Comparison of ENCODE assay signal across 25 cellular contexts in the genomic region with DNA sequence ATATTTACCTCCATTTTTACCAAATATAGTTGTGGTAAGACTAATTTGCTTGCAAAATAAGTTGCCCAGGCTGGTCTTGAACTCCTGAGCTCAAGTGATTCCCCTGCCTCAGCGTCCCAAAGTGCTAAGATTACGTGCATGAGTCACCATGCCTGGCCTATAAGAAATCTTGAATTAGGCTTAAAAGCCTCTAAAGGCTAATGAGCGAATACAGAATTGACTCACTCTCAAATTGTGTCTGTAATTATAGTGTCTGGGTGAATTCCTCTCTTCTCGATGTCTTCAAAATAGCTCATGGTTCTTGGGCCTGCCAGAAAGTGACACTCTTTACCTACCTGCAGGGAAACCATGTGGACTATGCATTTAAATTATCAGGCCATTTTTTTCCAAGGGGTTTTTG.
"Had no signal": no experiment of that assay in that cellular context is flagged by ENCODE, and none has a peak within 500 bp of the region (broad histone marks: within the 10 kb centered on the region; RNA-seq: fewer than 3 reads in every experiment).

No MANE protein-coding gene starts in this region.

- H3K27me3 ChIP-seq: neutrophil, pancreas, right lobe of liver, sigmoid colon, stomach, thyroid gland, tibial nerve, upper lobe of left lung, vagina had no signal

- H3K4me3 ChIP-seq: pancreas, psoas muscle, right lobe of liver, sigmoid colon, stomach, thoracic aorta, thyroid gland, tibial nerve, upper lobe of left lung, vagina had no signal

- H3K27ac ChIP-seq: neutrophil, pancreas, psoas muscle, right lobe of liver, sigmoid colon, stomach, thoracic aorta, thyroid gland, tibial nerve, upper lobe of left lung, vagina had no signal

- ATAC-seq: natural killer cell treated with Interleukin-12 subunit alpha and Interleukin-12 subunit beta and Interleukin-15 and Interleukin-18, amount 100 ng/mL, for 72 hours; pancreas; psoas muscle; right cardiac atrium; right lobe of liver; stimulated activated effector memory CD8-positive, alpha-beta T cell treated with anti-CD3 and anti-CD28 coated beads, Interleukin-12 subunit alpha, Interleukin-12 subunit beta, amount 100 ng/mL, for 72 hours; stimulated activated naive B cell treated with anti-CD40 and anti-IgM and Interleukin-4, amounts not matched to agents 10 μg/mL and 1 μg/mL and 100 μg/mL, for 72 hours had no signal

- H3K4me1 ChIP-seq: pancreas, psoas muscle, right lobe of liver, sigmoid colon, stomach, thyroid gland, tibial nerve, upper lobe of left lung, vagina had no signal

- H3K36me3 ChIP-seq: neutrophil, pancreas, right lobe of liver, sigmoid colon, stomach, thoracic aorta, thyroid gland, tibial nerve, upper lobe of left lung, vagina had no signal

- DNase-seq: nephron progenitor cell; nucleus accumbens; pancreas; psoas muscle; right cardiac atrium; right lobe of liver; sigmoid colon; small intestine; stimulated activated CD4-positive, alpha-beta T cell treated with anti-CD3 and anti-CD28 coated beads, Interleukin-15, amount 100 ng/mL, for 24 hours; stimulated activated CD4-positive, alpha-beta T cell treated with anti-CD3 and anti-CD28 coated beads, Interleukin-2, amount 100 ng/mL, for 24 hours; stimulated activated CD4-positive, alpha-beta T cell treated with anti-CD3 and anti-CD28 coated beads, Interleukin-2, amount 100 ng/mL, for 48 hours; stimulated activated CD4-positive, alpha-beta T cell treated with anti-CD3 and anti-CD28 coated beads, Interleukin-4, amount 100 ng/mL, for 24 hours; stimulated activated naive B cell treated with anti-CD40 and anti-IgM and Interleukin-4, amounts not matched to agents 10 μg/mL and 1 μg/mL and 100 μg/mL, for 72 hours; stimulated activated naive CD4-positive, alpha-beta T cell treated with Interleukin-2 at 50 U/mL for 16 hours; stomach; thyroid gland; trophoblast cell; upper lobe of left lung had no signal

- H3K9me3 ChIP-seq: pancreas, psoas muscle, right lobe of liver, sigmoid colon, thoracic aorta, thyroid gland, tibial nerve, upper lobe of left lung, vagina had no signal

- FAIRE-seq: pancreas, small intestine, urothelium cell line had no signal
